2 cellular contexts compared by ENCODE assay signal in the genomic region with DNA sequence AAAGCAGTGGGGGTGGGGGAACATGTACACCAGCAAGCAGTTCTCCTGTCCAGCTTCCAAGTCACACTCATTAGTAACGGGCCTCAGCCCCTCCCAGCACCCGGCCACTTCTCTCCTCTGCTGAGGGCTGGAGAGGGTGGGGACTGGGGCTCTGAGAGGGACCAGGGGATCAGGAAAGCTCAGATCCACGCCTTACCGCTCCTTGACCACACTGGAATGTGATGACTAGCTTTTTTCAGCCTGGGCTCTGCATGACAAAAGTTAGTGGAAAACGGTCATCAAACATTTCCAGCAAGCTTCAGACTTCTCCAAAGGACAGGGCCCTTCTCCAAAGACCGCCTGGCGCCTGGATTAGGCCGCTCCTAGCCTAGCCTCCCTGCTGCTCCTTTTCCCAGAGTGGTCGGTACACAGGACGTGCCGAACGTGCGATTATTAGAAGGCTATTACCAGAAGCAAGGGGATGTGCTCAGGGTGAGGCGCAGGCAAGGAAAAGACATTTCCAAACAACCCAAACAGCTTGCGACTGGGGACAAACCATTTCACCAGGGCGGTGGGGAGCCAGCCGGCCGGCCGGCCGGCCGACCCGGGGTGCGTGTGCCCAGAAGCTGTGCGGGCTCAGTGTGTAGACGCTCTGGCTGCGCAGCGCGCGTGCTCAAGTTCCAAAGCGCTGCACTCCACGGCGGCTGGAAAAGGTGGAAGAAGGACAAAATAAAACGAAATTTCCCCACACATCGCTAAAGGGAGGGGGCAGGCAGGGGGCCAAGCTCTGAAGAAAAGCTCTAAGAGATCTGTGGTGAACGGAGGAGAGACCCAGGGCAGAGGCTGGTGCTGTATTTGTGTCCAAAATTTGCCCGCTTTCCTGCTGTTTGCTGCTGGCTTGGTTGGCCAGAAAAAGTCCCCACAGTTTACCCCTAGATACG.
TF ChIP-seq lines count a peak whose summit lies in the region.

No MANE protein-coding gene starts in this region.

TF ChIP-seq in HEK293, 187 proteins besides CTCF, POLR2A, EP300 and RAD21:
- TF ChIP-seq, protein P1, sequence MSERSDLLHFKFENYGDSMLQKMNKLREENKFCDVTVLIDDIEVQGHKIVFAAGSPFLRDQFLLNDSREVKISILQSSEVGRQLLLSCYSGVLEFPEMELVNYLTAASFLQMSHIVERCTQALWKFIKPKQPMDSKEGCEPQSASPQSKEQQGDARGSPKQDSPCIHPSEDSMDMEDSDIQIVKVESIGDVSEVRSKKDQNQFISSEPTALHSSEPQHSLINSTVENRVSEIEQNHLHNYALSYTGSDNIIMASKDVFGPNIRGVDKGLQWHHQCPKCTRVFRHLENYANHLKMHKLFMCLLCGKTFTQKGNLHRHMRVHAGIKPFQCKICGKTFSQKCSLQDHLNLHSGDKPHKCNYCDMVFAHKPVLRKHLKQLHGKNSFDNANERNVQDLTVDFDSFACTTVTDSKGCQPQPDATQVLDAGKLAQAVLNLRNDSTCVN (tag by site-specific recombination; optimal IDR thresholded peaks at IDR 0.05), result peak; percentile 38
- TF ChIP-seq ZNF391 (tag by site-specific recombination; IDR thresholded peaks at IDR 0.05; ENCODE audit: borderline replicate concordance, low read depth) (no peak), ZNF23 (tag by site-specific recombination; IDR thresholded peaks at IDR 0.05; ENCODE audit: borderline replicate concordance) (no peak), ZNF501 (tag by site-specific recombination; IDR thresholded peaks at IDR 0.05) (0 out of 2 replicates have a peak, but pooled peaks have one; percentile 21), ZBTB20 (tag by site-specific recombination; IDR thresholded peaks at IDR 0.05) (peak; percentile 45), ZBTB17 (tag by site-specific recombination; IDR thresholded peaks at IDR 0.05) (peak; percentile 42; the same call in 1 of the 2 replicates), ZNF548 (tag by site-specific recombination; IDR thresholded peaks at IDR 0.05) (no peak)
- TF ChIP-seq, protein P2, sequence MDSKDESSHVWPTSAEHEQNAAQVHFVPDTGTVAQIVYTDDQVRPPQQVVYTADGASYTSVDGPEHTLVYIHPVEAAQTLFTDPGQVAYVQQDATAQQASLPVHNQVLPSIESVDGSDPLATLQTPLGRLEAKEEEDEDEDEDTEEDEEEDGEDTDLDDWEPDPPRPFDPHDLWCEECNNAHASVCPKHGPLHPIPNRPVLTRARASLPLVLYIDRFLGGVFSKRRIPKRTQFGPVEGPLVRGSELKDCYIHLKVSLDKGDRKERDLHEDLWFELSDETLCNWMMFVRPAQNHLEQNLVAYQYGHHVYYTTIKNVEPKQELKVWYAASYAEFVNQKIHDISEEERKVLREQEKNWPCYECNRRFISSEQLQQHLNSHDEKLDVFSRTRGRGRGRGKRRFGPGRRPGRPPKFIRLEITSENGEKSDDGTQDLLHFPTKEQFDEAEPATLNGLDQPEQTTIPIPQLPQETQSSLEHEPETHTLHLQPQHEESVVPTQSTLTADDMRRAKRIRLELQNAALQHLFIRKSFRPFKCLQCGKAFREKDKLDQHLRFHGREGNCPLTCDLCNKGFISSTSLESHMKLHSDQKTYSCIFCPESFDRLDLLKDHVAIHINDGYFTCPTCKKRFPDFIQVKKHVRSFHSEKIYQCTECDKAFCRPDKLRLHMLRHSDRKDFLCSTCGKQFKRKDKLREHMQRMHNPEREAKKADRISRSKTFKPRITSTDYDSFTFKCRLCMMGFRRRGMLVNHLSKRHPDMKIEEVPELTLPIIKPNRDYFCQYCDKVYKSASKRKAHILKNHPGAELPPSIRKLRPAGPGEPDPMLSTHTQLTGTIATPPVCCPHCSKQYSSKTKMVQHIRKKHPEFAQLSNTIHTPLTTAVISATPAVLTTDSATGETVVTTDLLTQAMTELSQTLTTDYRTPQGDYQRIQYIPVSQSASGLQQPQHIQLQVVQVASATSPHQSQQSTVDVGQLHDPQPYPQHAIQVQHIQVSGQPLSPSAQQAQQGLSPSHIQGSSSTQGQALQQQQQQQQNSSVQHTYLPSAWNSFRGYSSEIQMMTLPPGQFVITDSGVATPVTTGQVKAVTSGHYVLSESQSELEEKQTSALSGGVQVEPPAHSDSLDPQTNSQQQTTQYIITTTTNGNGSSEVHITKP (tag by site-specific recombination; IDR thresholded peaks at IDR 0.05), result peak; percentile 82

TF ChIP-seq in endothelial cell of umbilical vein, 7 proteins besides CTCF, POLR2A, EP300 and RAD21 (continued from another document):
- no peak for TF ChIP-seq POLR2AphosphoS5 (IDR thresholded peaks at IDR 0.05; ENCODE audit: insufficient read depth, low read depth, low read length)
- TF ChIP-seq, protein P3, sequence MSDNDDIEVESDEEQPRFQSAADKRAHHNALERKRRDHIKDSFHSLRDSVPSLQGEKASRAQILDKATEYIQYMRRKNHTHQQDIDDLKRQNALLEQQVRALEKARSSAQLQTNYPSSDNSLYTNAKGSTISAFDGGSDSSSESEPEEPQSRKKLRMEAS (IDR thresholded peaks at IDR 0.05; ENCODE audit: insufficient read depth, insufficient read length), result no peak
- no peak for TF ChIP-seq MYC (IDR thresholded peaks at IDR 0.05; ENCODE audit: low read depth, low read length)
TF ChIP-seq in endothelial cell of umbilical vein: peak in this region for 0.
